ENCODE assay signal across 9 cellular contexts in genomic region chr11:66950113-66950535, GRCh38.
DNase-seq lines count a peak whose midpoint lies in the region; ATAC-seq and TF ChIP-seq lines count a peak whose summit lies in the region.
"Had no signal": no experiment of that assay in that cellular context is flagged by ENCODE, and none has a peak within 500 bp of the region (broad histone marks: within the 10 kb centered on the region; RNA-seq: fewer than 3 reads in every experiment).

No MANE protein-coding gene starts in this region.

- H3K4me1 Mint-ChIP-seq in stimulated activated naive CD8-positive, alpha-beta T cell treated with anti-CD3 and anti-CD28 coated beads, Interleukin-15, amount 100 ng/mL, for 72 hours: no peaks in the 10 kb centered on the region
- peaks cover 3% of the 10 kb centered on the region for H3K4me1 Mint-ChIP-seq in stimulated activated naive CD8-positive, alpha-beta T cell treated with anti-CD3 and anti-CD28 coated beads, Interleukin-15, Interleukin-2, amounts not matched to agents 100 ng/mL and 50 ng/mL, for 24 hours (ENCODE audit: low read depth)

- no peak for TF ChIP-seq CTCF in VCaP (conservative IDR thresholded peaks at IDR 0.05)

- H3K27ac Mint-ChIP-seq in stimulated activated naive CD8-positive, alpha-beta T cell treated with anti-CD3 and anti-CD28 coated beads, Interleukin-15, amount 100 ng/mL, for 72 hours: no peak overlapping the region
- H3K27ac Mint-ChIP-seq in stimulated activated naive CD8-positive, alpha-beta T cell treated with anti-CD3 and anti-CD28 coated beads, Interleukin-15, Interleukin-2, amounts not matched to agents 100 ng/mL and 50 ng/mL, for 24 hours: peak overlapping the region; percentile 66
- H3K27ac Mint-ChIP-seq: activated T-cell treated with anti-CD3 and anti-CD28 coated beads, Interleukin-2, amount 50 U/mL, for 72 hours had no signal

- no peak overlapping the region for H3K4me3 Mint-ChIP-seq in stimulated activated naive CD8-positive, alpha-beta T cell treated with anti-CD3 and anti-CD28 coated beads, Interleukin-15, amount 100 ng/mL, for 72 hours
- no peak overlapping the region for H3K4me3 Mint-ChIP-seq in stimulated activated naive CD8-positive, alpha-beta T cell treated with anti-CD3 and anti-CD28 coated beads, Interleukin-15, Interleukin-2, amounts not matched to agents 100 ng/mL and 50 ng/mL, for 24 hours
- H3K4me3 Mint-ChIP-seq: activated T-cell treated with anti-CD3 and anti-CD28 coated beads, Interleukin-2, amount 50 U/mL, for 72 hours had no signal

- no peaks in the 10 kb centered on the region for H3K9me3 Mint-ChIP-seq in stimulated activated naive CD8-positive, alpha-beta T cell treated with anti-CD3 and anti-CD28 coated beads, Interleukin-15, amount 100 ng/mL, for 72 hours
- H3K9me3 Mint-ChIP-seq in stimulated activated naive CD8-positive, alpha-beta T cell treated with anti-CD3 and anti-CD28 coated beads, Interleukin-15, Interleukin-2, amounts not matched to agents 100 ng/mL and 50 ng/mL, for 24 hours: no peaks in the 10 kb centered on the region
- H3K9me3 Mint-ChIP-seq: activated T-cell treated with anti-CD3 and anti-CD28 coated beads, Interleukin-2, amount 50 U/mL, for 72 hours had no signal

- no peaks in the 10 kb centered on the region for H3K36me3 Mint-ChIP-seq in stimulated activated naive CD8-positive, alpha-beta T cell treated with anti-CD3 and anti-CD28 coated beads, Interleukin-15, Interleukin-2, amounts not matched to agents 100 ng/mL and 50 ng/mL, for 24 hours (ENCODE audit: low read depth)

- ATAC-seq in stimulated activated naive CD8-positive, alpha-beta T cell treated with anti-CD3 and anti-CD28 coated beads, Interleukin-15, Interleukin-2, amounts not matched to agents 100 U/mL and 50 U/mL, for 24 hours: peak; percentile 61
- ATAC-seq in stimulated activated naive CD8-positive, alpha-beta T cell treated with anti-CD3 and anti-CD28 coated beads, Interleukin-15, amount 100 ng/mL, for 72 hours: no peak
- ATAC-seq in HG03457 (IDR thresholded peaks at IDR 0.05; ENCODE audit: unreplicated experiment): no peak
- no peak for ATAC-seq in HG03159 (IDR thresholded peaks at IDR 0.05; ENCODE audit: unreplicated experiment)
- no peak for ATAC-seq in HG03196 (IDR thresholded peaks at IDR 0.05; ENCODE audit: unreplicated experiment)

- DNase-seq in stimulated activated naive CD8-positive, alpha-beta T cell treated with anti-CD3 and anti-CD28 coated beads, Interleukin-15, Interleukin-2, amounts not matched to agents 100 U/mL and 50 U/mL, for 24 hours: peak; percentile 15
- no peak for DNase-seq in stimulated activated naive CD8-positive, alpha-beta T cell treated with anti-CD3 and anti-CD28 coated beads, Interleukin-15, amount 100 ng/mL, for 72 hours
- peak; percentile 34 for DNase-seq in iPS-NIHi7 (ENCODE audit: extremely low spot score)

- H3K27ac ChIP-seq in VCaP: peak overlapping the region; percentile 1; the same call in 1 of the 2 replicates

- H3K27me3 Mint-ChIP-seq in stimulated activated naive CD8-positive, alpha-beta T cell treated with anti-CD3 and anti-CD28 coated beads, Interleukin-15, amount 100 ng/mL, for 72 hours: no peaks in the 10 kb centered on the region
- no peaks in the 10 kb centered on the region for H3K27me3 Mint-ChIP-seq in stimulated activated naive CD8-positive, alpha-beta T cell treated with anti-CD3 and anti-CD28 coated beads, Interleukin-15, Interleukin-2, amounts not matched to agents 100 ng/mL and 50 ng/mL, for 24 hours

Comparison
In these comparisons a context has a peak if more than half of its experiments do, and no peak if none do; other contexts are left out.
1. DNase-seq: peak in stimulated activated naive CD8-positive, alpha-beta T cell treated with anti-CD3 and anti-CD28 coated beads, Interleukin-15, Interleukin-2, amounts not matched to agents 100 U/mL and 50 U/mL, for 24 hours (single experiment) and iPS-NIHi7 (single experiment); none in stimulated activated naive CD8-positive, alpha-beta T cell treated with anti-CD3 and anti-CD28 coated beads, Interleukin-15, amount 100 ng/mL, for 72 hours (0 of 2).